ENCODE assay signal across 31 cellular contexts in the genomic region with DNA sequence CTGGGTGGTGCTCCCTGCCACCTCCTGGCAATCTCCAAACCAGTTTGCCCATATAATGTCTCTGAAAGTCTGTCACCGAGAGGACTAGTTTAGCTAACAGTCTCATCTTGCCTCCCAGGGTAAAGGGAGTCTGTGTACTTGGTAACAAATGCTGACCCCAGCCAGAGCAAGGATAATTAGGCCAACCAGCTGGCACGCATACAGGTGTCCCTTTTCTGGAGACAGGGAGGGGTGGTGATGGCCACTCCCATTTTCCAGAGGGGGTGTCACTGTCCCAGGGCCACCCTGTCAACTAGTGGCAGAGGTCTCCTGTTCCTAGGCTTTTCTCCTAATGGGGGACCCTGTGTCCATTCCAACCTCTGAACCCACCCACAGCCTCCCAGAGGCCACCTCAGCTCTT. TPM values are rescaled to one million over a fixed set of nuclear protein-coding genes. Genes with fewer than 3 reads are reported as not detected.
"Had no signal": no experiment of that assay in that cellular context is flagged by ENCODE, and none has a peak within 500 bp of the region (broad histone marks: within the 10 kb centered on the region; RNA-seq: fewer than 3 reads in every experiment).

No MANE protein-coding gene starts in this region.

- ATAC-seq: effector memory CD8-positive, alpha-beta T cell; gastrocnemius medialis; mucosa of descending colon; natural killer cell treated with Interleukin-12 subunit alpha and Interleukin-12 subunit beta and Interleukin-15 and Interleukin-18, amount 100 ng/mL, for 72 hours; pancreas; stimulated activated memory B cell treated with anti-CD40 and anti-IgM and Interleukin-4, amounts not matched to agents 10 μg/mL and 1 μg/mL and 100 μg/mL, for 72 hours; stimulated activated naive CD8-positive, alpha-beta T cell treated with anti-CD3 and anti-CD28 coated beads, Interleukin-15, Interleukin-2, amounts not matched to agents 100 U/mL and 50 U/mL, for 24 hours had no signal

- DNase-seq: cortex of kidney; effector memory CD8-positive, alpha-beta T cell; foreskin fibroblast; gastrocnemius medialis; head of caudate nucleus; mesenchymal stem cell; naive B cell; retina; sigmoid colon; spleen; stimulated activated CD4-positive, alpha-beta T cell treated with anti-CD3 and anti-CD28 coated beads, Interleukin-4, amount 100 ng/mL, for 4 hours; stimulated activated naive CD8-positive, alpha-beta T cell treated with anti-CD3 and anti-CD28 coated beads, Interleukin-15, Interleukin-2, amounts not matched to agents 100 U/mL and 50 U/mL, for 24 hours; substantia nigra; testis; tibial artery; upper lobe of left lung had no signal

- H3K4me1 ChIP-seq: gastrocnemius medialis, sigmoid colon, testis had no signal

- H3K36me3 ChIP-seq: gastrocnemius medialis, pancreas, sigmoid colon, upper lobe of left lung had no signal

- H3K27me3 ChIP-seq: gastrocnemius medialis, pancreas, sigmoid colon, spleen, testis, tibial artery, upper lobe of left lung had no signal

- H3K27ac ChIP-seq: gastrocnemius medialis, neutrophil, pancreas, sigmoid colon, spleen, testis, tibial artery, upper lobe of left lung had no signal

- H3K9me3 ChIP-seq: gastrocnemius medialis, mucosa of descending colon, neutrophil, pancreas, testis had no signal

- FAIRE-seq: keratinocyte, pancreas, urothelium cell line had no signal

- H3K4me3 ChIP-seq: gastrocnemius medialis, mucosa of descending colon, pancreas, sigmoid colon, spleen, testis, tibial artery, upper lobe of left lung had no signal

RNA-seq across cellular contexts. Expression of a gene that starts 44.5 kb away (rescaled TPM):
- total RNA-seq: dermis microvascular lymphatic vessel endothelial cell; gastrocnemius medialis; glomerular endothelial cell; lung microvascular endothelial cell; natural killer cell treated with Interleukin-12 subunit alpha and Interleukin-12 subunit beta and Interleukin-15 and Interleukin-18, amount 100 ng/mL, for 72 hours; neural crest cell; omental fat pad; pancreas; posterior vena cava; pulmonary artery endothelial cell; sigmoid colon; skeletal muscle tissue; upper lobe of left lung had no signal
- polyA plus RNA-seq: keratinocyte had no signal
